8 cellular contexts compared by ENCODE assay signal in genomic region chr13:91313103-91313502, GRCh38. TPM values are rescaled to one million over a fixed set of nuclear protein-coding genes. Genes with fewer than 3 reads are reported as not detected.
DNase-seq lines count a peak whose midpoint lies in the region; ATAC-seq and TF ChIP-seq lines count a peak whose summit lies in the region.

No MANE protein-coding gene starts in this region.

- TF ChIP-seq CTCF in 22Rv1 (IDR thresholded peaks at IDR 0.05) = peak; percentile 43
- peak; percentile 44 for TF ChIP-seq CTCF in LNCAP (IDR thresholded peaks at IDR 0.05)
- TF ChIP-seq CTCF in upper lobe of right lung (IDR thresholded peaks at IDR 0.05) = peak; percentile 58

- DNase-seq in GM04504 (ENCODE audit: low read depth) (peak; percentile 2), H4 (ENCODE audit: low spot score) (peak; percentile 19), iris pigment epithelial cell (ENCODE audit: low read depth) (peak; percentile 3), upper lobe of right lung (no peak), AML-193 (lab: John Stamatoyannopoulos, UW) (no peak)
- DNase-seq in activated naive CD4-positive, alpha-beta T cell treated with anti-CD3 and anti-CD28 coated beads, Interleukin-2, amount 50 U/mL, for 72 hours (ENCODE audit: low spot score in 2 of 2) = no peak

- H3K9me3 Mint-ChIP-seq in activated naive CD4-positive, alpha-beta T cell treated with anti-CD3 and anti-CD28 coated beads, Interleukin-2, amount 50 U/mL, for 72 hours = no peaks in the 10 kb centered on the region

- peaks cover 40% of the 10 kb centered on the region for H3K27me3 ChIP-seq in upper lobe of right lung

- peak; percentile 70 to 83 for ATAC-seq in activated naive CD4-positive, alpha-beta T cell treated with anti-CD3 and anti-CD28 coated beads, Interleukin-2, amount 50 U/mL, for 72 hours
- ATAC-seq in upper lobe of right lung = peak; percentile 64

- H3K36me3 ChIP-seq in upper lobe of right lung = no peaks in the 10 kb centered on the region

- no peaks in the 10 kb centered on the region for H3K9me3 ChIP-seq in upper lobe of right lung

- H3K4me3 ChIP-seq in upper lobe of right lung = no peak overlapping the region

- H3K27ac ChIP-seq in 22Rv1 (no peak overlapping the region), upper lobe of right lung (no peak overlapping the region)

- H3K27ac Mint-ChIP-seq in activated naive CD4-positive, alpha-beta T cell treated with anti-CD3 and anti-CD28 coated beads, Interleukin-2, amount 50 U/mL, for 72 hours = no peak overlapping the region

- intact Hi-C loops in upper lobe of right lung (cut with DNase I) = no loop called here

- H3K36me3 Mint-ChIP-seq in activated naive CD4-positive, alpha-beta T cell treated with anti-CD3 and anti-CD28 coated beads, Interleukin-2, amount 50 U/mL, for 72 hours = no peaks in the 10 kb centered on the region

- H3K4me1 ChIP-seq in upper lobe of right lung = no peaks in the 10 kb centered on the region

RNA-seq across cellular contexts. Expression of gene MIR17HG, which starts 34.4 kb away (rescaled TPM):
- 1.5 TPM in 2 replicates for total RNA-seq in H4 (2014; rRNA removed; shearing (Covaris generic))
- 10 to 100 TPM; 11.5 to 25.8 TPM for total RNA-seq in activated naive CD4-positive, alpha-beta T cell treated with anti-CD3 and anti-CD28 coated beads, Interleukin-2, amount 50 U/mL, for 72 hours
- 3.3 TPM for total RNA-seq in upper lobe of right lung

Comparison
In these comparisons a context has a peak if more than half of its experiments do, and no peak if none do; other contexts are left out.
1. DNase-seq: peak in GM04504 (single experiment), H4 (single experiment) and iris pigment epithelial cell (single experiment); none in activated naive CD4-positive, alpha-beta T cell treated with anti-CD3 and anti-CD28 coated beads, Interleukin-2, amount 50 U/mL, for 72 hours (0 of 2), upper lobe of right lung (single experiment) and AML-193 (0 of 2).
2. Peak in every context shown above with its lines, with median percentiles within 50 percentile points of each other: CTCF ChIP-seq.